ENCODE assay signal across 20 cellular contexts in the genomic region with DNA sequence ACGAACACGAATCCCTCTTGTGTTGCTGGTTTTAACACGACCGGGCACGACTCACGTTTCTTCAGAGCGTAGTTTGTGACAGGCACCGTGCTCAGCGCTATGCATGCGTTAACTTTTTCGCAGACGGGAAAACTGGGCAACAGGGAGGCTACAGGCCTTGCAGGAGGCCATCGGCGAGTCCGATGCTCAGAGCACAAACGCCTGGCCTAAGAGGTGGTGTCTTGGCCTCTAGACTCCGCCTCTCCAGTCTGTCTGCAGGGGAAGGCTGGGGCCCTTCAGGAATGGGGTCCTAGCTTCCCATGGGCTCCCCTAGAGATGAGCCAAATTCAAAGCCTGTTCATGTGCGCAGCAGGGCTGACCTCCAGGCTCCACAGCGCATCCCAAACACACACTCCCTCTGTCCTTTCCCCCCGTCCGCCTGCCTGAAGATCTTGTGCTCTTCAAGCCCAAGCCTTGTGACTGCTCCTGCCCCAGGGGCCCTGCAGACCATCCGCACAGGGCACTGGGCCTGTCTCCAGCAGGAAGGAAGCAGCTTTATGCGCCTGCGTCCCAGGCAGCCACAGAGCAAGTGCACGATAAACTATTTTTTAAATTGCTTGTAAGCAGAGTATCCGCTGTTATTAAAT. TPM values are rescaled to one million over a fixed set of nuclear protein-coding genes. Genes with fewer than 3 reads are reported as not detected.
A peak's percentile ranks its signal among the peaks of the same experiment; 100 is the strongest.
DNase-seq lines count a peak whose midpoint lies in the region; ATAC-seq and TF ChIP-seq lines count a peak whose summit lies in the region.
"Had no signal": no experiment of that assay in that cellular context is flagged by ENCODE, and none has a peak within 500 bp of the region (broad histone marks: within the 10 kb centered on the region; RNA-seq: fewer than 3 reads in every experiment).

No MANE protein-coding gene starts in this region.

- ATAC-seq in DND-41 (ENCODE audit: insufficient read depth, low read depth): no peak
- no peak for ATAC-seq in HG03280 (IDR thresholded peaks at IDR 0.05; ENCODE audit: unreplicated experiment)
- ATAC-seq: activated CD4-positive, CD25-positive, alpha-beta regulatory T cell treated with anti-CD3 and anti-CD28 coated beads, Interleukin-2, amount 50 U/mL, for 24 hours; activated naive CD4-positive, alpha-beta T cell treated with anti-CD3 and anti-CD28 coated beads, Interleukin-2, amount 50 U/mL, for 72 hours; T-cell had no signal

- DNase-seq in DND-41 (no peak), KBM-7 (peak; percentile 68), endothelial cell (ENCODE audit: low spot score) (no peak), GM19240 (ENCODE audit: insufficient read length, low spot score) (no peak), midbrain (lab: John Stamatoyannopoulos, UW) (no peak)
- DNase-seq in activated CD4-positive, CD25-positive, alpha-beta regulatory T cell treated with anti-CD3 and anti-CD28 coated beads, Interleukin-2, amount 50 U/mL, for 72 hours: no peak
- DNase-seq: activated CD8-positive, alpha-beta memory T cell treated with anti-CD3 and anti-CD28 coated beads, Interleukin-2, amount 50 U/mL, for 4 hours; effector CD8-positive, alpha-beta T cell; NCI-H1417; NCI-H345; ovary; T-cell; testis had no signal

- no peaks in the 10 kb centered on the region for H3K36me3 Mint-ChIP-seq in endothelial cell (ENCODE audit: low read depth, unreplicated experiment)
- H3K36me3 Mint-ChIP-seq: activated naive CD4-positive, alpha-beta T cell treated with anti-CD3 and anti-CD28 coated beads, Interleukin-2, amount 50 U/mL, for 72 hours; T-cell had no signal

- H3K27ac ChIP-seq in DND-41 (ENCODE audit: low read length): no peak overlapping the region
- H3K27ac ChIP-seq: C4-2B, ovary, testis had no signal

- H3K27me3 Mint-ChIP-seq in endothelial cell (ENCODE audit: unreplicated experiment): peaks cover 11% of the 10 kb centered on the region
- H3K27me3 Mint-ChIP-seq: T-cell had no signal

- no peaks in the 10 kb centered on the region for H3K9me3 ChIP-seq in DND-41 (ENCODE audit: insufficient read depth, low read length, severe bottlenecking)
- H3K9me3 ChIP-seq in skeletal muscle satellite cell (replicated peaks; ENCODE audit: low read length): no peaks in the 10 kb centered on the region
- H3K9me3 ChIP-seq: ovary, testis had no signal

- H3K4me3 Mint-ChIP-seq in endothelial cell (ENCODE audit: unreplicated experiment): no peak overlapping the region

- in situ Hi-C loops in KBM-7 (cut with MboI; ENCODE audit: low pct_unique_long_range_greater_than_20kb, low sequenced_read_pairs): no loop called here

- H2AFZ ChIP-seq in DND-41 (ENCODE audit: low read depth, low read length): no peak overlapping the region

- peaks cover 36% of the 10 kb centered on the region for H3K4me1 ChIP-seq in DND-41 (ENCODE audit: insufficient read depth, low read length)
- H3K4me1 ChIP-seq in skeletal muscle satellite cell (ENCODE audit: control insufficient read depth, insufficient read depth, low read length): peaks cover 31% of the 10 kb centered on the region

- H3K27me3 ChIP-seq in DND-41 (ENCODE audit: insufficient read depth, low read length, poor library complexity) (no peaks in the 10 kb centered on the region), skeletal muscle satellite cell (ENCODE audit: control insufficient read depth, insufficient read depth, low read length) (no peaks in the 10 kb centered on the region)
- H3K27me3 ChIP-seq: ovary, testis had no signal

- H3K36me3 ChIP-seq in DND-41 (ENCODE audit: insufficient read depth, low read length): peaks cover 6% of the 10 kb centered on the region; the same call in 1 of the 2 replicates
- H3K36me3 ChIP-seq in skeletal muscle satellite cell (ENCODE audit: insufficient read depth, low read length): no peaks in the 10 kb centered on the region
- H3K36me3 ChIP-seq: ovary had no signal

- H3K4me3 ChIP-seq in DND-41 (ENCODE audit: low read depth in 1 of 2, low read length in 2 of 2): no peak overlapping the region
- no peak overlapping the region for H3K4me3 ChIP-seq in skeletal muscle satellite cell (ENCODE audit: low read length)
- H3K4me3 ChIP-seq: ovary, testis had no signal

- H3K4me1 Mint-ChIP-seq in endothelial cell (ENCODE audit: unreplicated experiment): peaks cover 36% of the 10 kb centered on the region

- H3K9me3 Mint-ChIP-seq in endothelial cell (ENCODE audit: unreplicated experiment): no peaks in the 10 kb centered on the region
- H3K9me3 Mint-ChIP-seq: activated naive CD4-positive, alpha-beta T cell treated with anti-CD3 and anti-CD28 coated beads, Interleukin-2, amount 50 U/mL, for 72 hours; T-cell had no signal

- TF ChIP-seq CTCF in DND-41 (IDR thresholded peaks at IDR 0.05; ENCODE audit: borderline replicate concordance, extremely low read depth, low read length, poor library complexity, severe bottlenecking) (no peak), endothelial cell (IDR thresholded peaks at IDR 0.05; ENCODE audit: unreplicated experiment) (no peak)

- H3K4me2 ChIP-seq in DND-41 (ENCODE audit: insufficient read depth, low read length): 0 out of 2 replicates have a peak overlapping the region, but pooled peaks have one; percentile 1
- H3K4me2 ChIP-seq in skeletal muscle satellite cell (ENCODE audit: low read length): peak overlapping the region; percentile 69

- H4K20me1 ChIP-seq in DND-41 (ENCODE audit: insufficient read depth, low read length): peaks cover 43% of the 10 kb centered on the region

- H3K79me2 ChIP-seq in DND-41 (ENCODE audit: insufficient read depth, low read length): peaks cover 90% of the 10 kb centered on the region

- H3K9ac ChIP-seq in DND-41 (ENCODE audit: low read depth, low read length) (no peak overlapping the region), skeletal muscle satellite cell (ENCODE audit: low read depth, low read length) (no peak overlapping the region)

- peak overlapping the region; percentile 18 for H3K27ac Mint-ChIP-seq in endothelial cell (ENCODE audit: unreplicated experiment)

RNA-seq across cellular contexts. Expression of a gene that starts 3.1 kb away (rescaled TPM):
- total RNA-seq in endothelial cell (ENCODE audit: unreplicated experiment): 99.1 TPM
- total RNA-seq in skeletal muscle satellite cell (2012; rRNA removed): 64.7 and 68.4 TPM in 2 replicates

RNA-seq across cellular contexts. Expression of a gene that starts 17.1 kb away (rescaled TPM):
- 0.21 TPM for total RNA-seq in endothelial cell (ENCODE audit: unreplicated experiment)
- under 0.01 TPM in 2 replicates for total RNA-seq in skeletal muscle satellite cell (2012; rRNA removed)
- total RNA-seq: activated naive CD4-positive, alpha-beta T cell treated with anti-CD3 and anti-CD28 coated beads, Interleukin-2, amount 50 U/mL, for 72 hours; lung microvascular endothelial cell had no signal

RNA-seq across cellular contexts. Expression of a gene that starts 21.5 kb away (rescaled TPM):
- total RNA-seq in endothelial cell (ENCODE audit: unreplicated experiment): 64.5 TPM
- total RNA-seq in skeletal muscle satellite cell (2012; rRNA removed): 21.5 and 27.7 TPM in 2 replicates

RNA-seq across cellular contexts. Expression of a gene that starts 27.3 kb away (rescaled TPM):
- 2.4 TPM for total RNA-seq in endothelial cell (ENCODE audit: unreplicated experiment)
- total RNA-seq in skeletal muscle satellite cell (2012; rRNA removed): 0.25 and 1.1 TPM in 2 replicates

RNA-seq across cellular contexts. Expression of a gene that starts 40.8 kb away (rescaled TPM):
- not detected for total RNA-seq in endothelial cell (ENCODE audit: unreplicated experiment)
- not detected in 2 replicates for total RNA-seq in skeletal muscle satellite cell (2012; rRNA removed)
- total RNA-seq: G401, lung microvascular endothelial cell had no signal
